In the genomic region with DNA sequence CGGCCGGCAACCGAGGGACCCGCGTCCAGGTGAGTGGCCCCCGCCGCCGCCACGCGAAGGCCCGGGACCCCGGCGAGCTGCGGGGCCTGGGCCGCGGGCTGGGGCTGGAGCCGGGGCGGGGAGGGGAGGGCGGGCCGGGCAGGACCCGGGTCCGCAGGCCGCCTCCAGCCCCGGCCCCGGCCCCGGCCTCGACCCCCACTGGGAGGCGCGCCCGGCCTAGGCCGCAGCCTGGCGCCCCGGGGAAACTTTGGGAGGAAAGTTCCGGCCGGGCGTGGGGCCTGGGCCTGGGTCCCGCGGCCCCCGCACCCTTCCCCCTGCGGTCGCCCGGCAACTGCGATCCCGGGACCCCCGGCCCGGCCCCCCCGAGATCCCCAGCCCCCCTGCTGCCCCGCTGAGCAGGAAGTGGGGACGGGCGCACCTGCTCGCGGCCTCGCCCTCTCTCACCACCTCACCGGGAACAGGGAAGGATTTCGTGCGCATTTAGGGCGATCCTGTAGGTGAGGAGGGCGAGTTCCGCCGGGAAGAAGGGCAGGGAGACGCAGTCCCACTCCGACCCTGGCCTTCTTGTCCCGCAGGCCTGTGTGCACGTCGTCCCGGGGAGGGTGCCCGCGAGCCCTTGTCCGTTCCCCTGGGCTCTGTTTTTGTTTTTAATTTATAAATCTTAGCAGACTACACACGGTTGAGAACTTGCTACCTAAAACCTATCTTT, we compare ENCODE assay signal across 8 cellular contexts. TPM values are rescaled to one million over a fixed set of nuclear protein-coding genes. Genes with fewer than 3 reads are reported as not detected.
DNase-seq lines count a peak whose midpoint lies in the region; ATAC-seq and TF ChIP-seq lines count a peak whose summit lies in the region.

No MANE protein-coding gene starts in this region.

- no peak for ATAC-seq in SK-N-SH treated with all-trans-retinoic acid at 6 μM for 48 hours
- ATAC-seq in HG02938 (IDR thresholded peaks at IDR 0.05; ENCODE audit: unreplicated experiment) = peak; percentile 1
- peak; percentile 24 for ATAC-seq in RWPE2 (ENCODE audit: low read depth)

- no peaks in the 10 kb centered on the region for H3K9me2 ChIP-seq in SK-N-SH

- peak overlapping the region; percentile 68 to 69 for H3K4me3 ChIP-seq in SK-N-SH (ENCODE audit: low read depth in 2 of 2, low read length in 1 of 2)
- peak overlapping the region; percentile 52 for H3K4me3 ChIP-seq in RWPE2 (ENCODE audit: severe bottlenecking)
- peak overlapping the region; percentile 78 to 90 (median 90) for H3K4me3 ChIP-seq in esophagus muscularis mucosa
- H3K4me3 ChIP-seq in ovary = peak overlapping the region; percentile 62

- peaks cover 5 to 30% of the 10 kb centered on the region in 2 experiments; a peak in 1 of 4 replicates for H3K4me1 ChIP-seq in SK-N-SH (ENCODE audit: control insufficient read depth in 1 of 2, insufficient read depth in 2 of 2, low read depth in 1 of 2, low read length in 1 of 2)
- H3K4me1 ChIP-seq in RWPE2 (ENCODE audit: insufficient read depth, poor library complexity, severe bottlenecking) = peaks cover 24% of the 10 kb centered on the region
- peaks cover 35 to 47% (median 39%) of the 10 kb centered on the region in 4 donors for H3K4me1 ChIP-seq in esophagus muscularis mucosa
- peaks cover 15% of the 10 kb centered on the region for H3K4me1 ChIP-seq in ovary (ENCODE audit: insufficient read depth)

- H3K9me3 ChIP-seq in SK-N-SH (no peaks in the 10 kb centered on the region), RWPE2 (ENCODE audit: severe bottlenecking) (no peaks in the 10 kb centered on the region), esophagus muscularis mucosa (no peaks in the 10 kb centered on the region), ovary (no peaks in the 10 kb centered on the region)

- peaks cover 50% of the 10 kb centered on the region for H3K79me2 ChIP-seq in SK-N-SH (ENCODE audit: insufficient read depth)

- peak overlapping the region; percentile 80 for H3K9ac ChIP-seq in SK-N-SH

- peaks cover 0 to 12% of the 10 kb centered on the region in 2 experiments for H3K36me3 ChIP-seq in SK-N-SH (replicated peaks in 1 of 2; ENCODE audit: control insufficient read depth in 1 of 2, insufficient read depth in 2 of 2, low read length in 1 of 2)
- H3K36me3 ChIP-seq in RWPE2 (ENCODE audit: low read depth) = peaks cover 27% of the 10 kb centered on the region
- H3K36me3 ChIP-seq in esophagus muscularis mucosa = peaks cover 0 to 13% (median 6%) of the 10 kb centered on the region in 4 donors
- no peaks in the 10 kb centered on the region for H3K36me3 ChIP-seq in ovary

- no peak for DNase-seq in SK-N-SH
- DNase-seq in RWPE2 (ENCODE audit: low spot score) = no peak
- DNase-seq in esophagus muscularis mucosa (ENCODE audit: extremely low spot score) = no peak
- peak in 2 of 5 donors; percentile 50 to 53 for DNase-seq in ovary
- DNase-seq in putamen (ENCODE audit: low spot score) = no peak
- no peak for DNase-seq in OCI-M2 (lab: John Stamatoyannopoulos, UW; ENCODE audit: unreplicated experiment)

- CTCF ChIA-PET in SK-N-SH (lab: Yijun Ruan, JAX) = interaction anchor here (1.6 kb wide), 1 partner anchor 144 kb away, joined by 6 read pairs; no protein-coding TSS in a partner anchor

- intact Hi-C loops in esophagus muscularis mucosa (cut with DNase I) = no loop called here
- intact Hi-C loops in ovary (cut with DNase I) = loop anchor here in 1 of 4 donors (5.0 kb wide), 1 partner anchor 149 kb away; the partner anchor contains the start of gene RPS21

- H3F3A ChIP-seq in SK-N-SH (replicated peaks; ENCODE audit: insufficient read depth) = no peaks in the 10 kb centered on the region

- TF ChIP-seq EP300 in SK-N-SH (IDR thresholded peaks at IDR 0.05; ENCODE audit: borderline replicate concordance in 1 of 2, low read depth in 1 of 2, low read length in 1 of 2) (no peak), esophagus muscularis mucosa (IDR thresholded peaks at IDR 0.05) (no peak), ovary (IDR thresholded peaks at IDR 0.05) (no peak)

- POLR2A ChIA-PET in SK-N-SH (lab: Yijun Ruan, JAX) = no interaction called here

- peaks cover 42% of the 10 kb centered on the region for H4K20me1 ChIP-seq in SK-N-SH (ENCODE audit: insufficient read depth)

- H3K27me3 ChIP-seq in SK-N-SH (ENCODE audit: insufficient read depth) = no peaks in the 10 kb centered on the region
- no peaks in the 10 kb centered on the region for H3K27me3 ChIP-seq in RWPE2 (ENCODE audit: insufficient read depth, poor library complexity, severe bottlenecking)
- peaks cover 0 to 21% (median 0%) of the 10 kb centered on the region in 4 donors for H3K27me3 ChIP-seq in esophagus muscularis mucosa
- no peaks in the 10 kb centered on the region for H3K27me3 ChIP-seq in ovary

- no peak overlapping the region; a peak in 1 of 4 replicates for H3K27ac ChIP-seq in SK-N-SH (ENCODE audit: low read depth in 2 of 2, low read length in 1 of 2)
- H3K27ac ChIP-seq in RWPE2 (ENCODE audit: poor library complexity, severe bottlenecking) = peak overlapping the region; percentile 46
- peak overlapping the region; percentile 79 to 87 (median 85) for H3K27ac ChIP-seq in esophagus muscularis mucosa (replicated peaks in 1 of 4)
- peak overlapping the region; percentile 59 to 62 for H3K27ac ChIP-seq in ovary

- TF ChIP-seq RAD21 in SK-N-SH (IDR thresholded peaks at IDR 0.05; ENCODE audit: low read length) = no peak

- H3K4me2 ChIP-seq in SK-N-SH = peak overlapping the region; percentile 85

- no peak for TF ChIP-seq POLR2A in esophagus muscularis mucosa (IDR thresholded peaks at IDR 0.05; ENCODE audit: low read depth)
- TF ChIP-seq POLR2A in ovary (IDR thresholded peaks at IDR 0.05) = no peak

- TF ChIP-seq CTCF in SK-N-SH (IDR thresholded peaks at IDR 0.05) (no peak), RWPE2 (IDR thresholded peaks at IDR 0.05; ENCODE audit: poor library complexity, severe bottlenecking) (peak; percentile 32), esophagus muscularis mucosa (IDR thresholded peaks at IDR 0.05) (no peak), ovary (IDR thresholded peaks at IDR 0.05) (no peak)

- WGBS in SK-N-SH (ENCODE audit: low lambda C conversion rate) = 7% methylated on average over 15 of the region's 70 CpGs
- 0% methylated on average over 21 of the region's 70 CpGs for WGBS in esophagus muscularis mucosa
- 0 to 1% (median 0%) methylated on average over 23 to 70 of the region's 70 CpGs for WGBS in ovary, 3 donors

- H2AFZ ChIP-seq in SK-N-SH (ENCODE audit: low read depth) = no peak overlapping the region

TF ChIP-seq in SK-N-SH, 30 proteins besides CTCF, POLR2A, EP300 and RAD21 (continues in another document):
- no peak for TF ChIP-seq POLR2AphosphoS5 (IDR thresholded peaks at IDR 0.05; ENCODE audit: low read depth, low read length)
- TF ChIP-seq NRF1 (IDR thresholded peaks at IDR 0.05; ENCODE audit: low read depth, low read length) = no peak
- TF ChIP-seq CHD2 (IDR thresholded peaks at IDR 0.05; ENCODE audit: low read length, partially characterized antibody) = no peak
- TF ChIP-seq FOXJ3 (CRISPR knock-in tag; IDR thresholded peaks at IDR 0.05) = no peak

TF ChIP-seq in SK-N-SH treated with all-trans-retinoic acid at 6 μM for 48 hours, 23 proteins besides CTCF, POLR2A, EP300 and RAD21:
- no peak for TF ChIP-seq ISL1 (CRISPR knock-in tag; IDR thresholded peaks at IDR 0.05)
- TF ChIP-seq ZFP3 (CRISPR knock-in tag; IDR thresholded peaks at IDR 0.05) = no peak
- no peak for TF ChIP-seq ZFP30 (CRISPR knock-in tag; IDR thresholded peaks at IDR 0.05)
- no peak for TF ChIP-seq SNAI2 (CRISPR knock-in tag; IDR thresholded peaks at IDR 0.05)
- no peak for TF ChIP-seq POU6F1 (CRISPR knock-in tag; IDR thresholded peaks at IDR 0.05; ENCODE audit: borderline replicate concordance, low read depth)
- TF ChIP-seq OSR1 (CRISPR knock-in tag; IDR thresholded peaks at IDR 0.05) = no peak

RNA-seq across cellular contexts. Expression of gene OSBPL2, which starts 0.4 kb away (rescaled TPM):
- polyA plus RNA-seq in SK-N-SH (2012; rRNA removed) (17.7 and 18.7 TPM in 2 replicates), ovary (10 to 100 TPM; 14.2 to 30.1 TPM)
- 10.6 and 13.0 TPM in 2 replicates for polyA plus RNA-seq in SK-N-SH (2012; cell fraction: cytosol; rRNA removed)
- 38.0 and 48.3 TPM in 2 replicates for polyA plus RNA-seq in SK-N-SH (2012; cell fraction: nucleus; rRNA removed)
- total RNA-seq in esophagus muscularis mucosa (10 to 100 TPM; 34.5 to 52.7 (median 44.2) TPM), ovary (10 to 100 TPM; 17.9 to 42.2 (median 36.6) TPM)

RNA-seq across cellular contexts. Expression of gene HRH3, which starts 18.6 kb away (rescaled TPM):
- polyA plus RNA-seq in SK-N-SH (2012; rRNA removed) = 0.02 TPM in 2 replicates
- polyA plus RNA-seq in SK-N-SH (2012; cell fraction: cytosol; rRNA removed) = 0.03 and 0.04 TPM in 2 replicates
- 0.07 and 0.18 TPM in 2 replicates for polyA plus RNA-seq in SK-N-SH (2012; cell fraction: nucleus; rRNA removed)
- total RNA-seq in esophagus muscularis mucosa = not detected
- total RNA-seq in ovary = not detected
- not detected for polyA plus RNA-seq in ovary

RNA-seq across cellular contexts. Expression of gene MTG2, which starts 55.9 kb away (rescaled TPM):
- 36.6 and 42.9 TPM in 2 replicates for polyA plus RNA-seq in SK-N-SH (2012; rRNA removed)
- 25.8 and 27.8 TPM in 2 replicates for polyA plus RNA-seq in SK-N-SH (2012; cell fraction: cytosol; rRNA removed)
- polyA plus RNA-seq in SK-N-SH (2012; cell fraction: nucleus; rRNA removed) = 66.8 and 75.1 TPM in 2 replicates
- 10 to 100 TPM; 21.6 to 26.5 (median 26.0) TPM for total RNA-seq in esophagus muscularis mucosa
- 10 to 100 TPM; 16.2 to 36.9 (median 33.3) TPM for total RNA-seq in ovary
- 10 to 100 TPM; 12.7 to 35.5 TPM for polyA plus RNA-seq in ovary

Comparison
In these comparisons a context has a peak if more than half of its experiments do, and no peak if none do; other contexts are left out.
1. H3K27ac ChIP-seq: peak in RWPE2 (single experiment), esophagus muscularis mucosa (4 of 4) and ovary (2 of 2); none in SK-N-SH (0 of 2).
2. Peak in every context shown above with its lines, with median percentiles within 50 percentile points of each other: H3K4me3 ChIP-seq.